ENCODE assay signal across 1 cellular context in the genomic region with DNA sequence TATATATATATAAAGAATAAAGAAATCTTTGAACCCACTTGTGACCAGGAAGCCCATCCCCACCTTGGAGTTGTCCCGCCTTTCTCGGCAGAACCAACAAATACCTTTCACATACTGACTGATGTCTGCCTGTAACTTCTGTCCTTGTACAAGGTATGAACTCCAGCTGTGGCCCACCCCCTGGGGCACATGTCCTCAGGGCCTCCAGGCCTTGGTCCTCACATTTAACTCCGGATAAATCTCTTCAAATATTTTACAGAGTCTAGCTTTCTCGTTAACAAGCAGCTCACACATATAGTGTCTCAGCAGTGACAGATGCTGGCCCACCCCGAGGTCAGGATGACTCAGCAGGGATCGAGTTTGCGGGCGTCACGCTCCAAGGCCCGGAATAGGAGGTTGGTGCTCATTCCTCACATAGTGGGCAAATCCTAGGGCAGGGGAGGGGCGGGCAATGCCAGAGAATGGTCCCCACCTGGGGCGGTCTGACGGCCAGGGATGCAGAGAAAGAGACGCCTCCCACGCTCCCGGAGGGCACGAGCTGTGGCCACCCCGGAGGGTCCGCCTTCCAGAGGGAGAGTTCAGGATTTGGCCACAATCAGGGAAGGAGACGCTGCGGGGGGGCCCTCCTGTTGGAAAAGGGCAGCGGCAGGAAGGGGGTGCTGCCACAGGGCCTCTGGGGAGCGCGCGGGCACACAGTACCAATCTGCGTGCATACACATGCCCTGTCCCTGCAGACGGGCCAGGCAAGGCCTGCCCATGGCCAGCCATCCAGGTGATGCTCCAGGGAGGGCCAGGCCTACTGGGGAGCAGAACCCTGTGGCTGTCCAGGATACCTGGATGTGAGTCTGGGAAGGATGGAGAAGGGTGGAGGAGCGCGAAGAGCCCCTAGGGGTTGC.
TF ChIP-seq lines count a peak whose summit lies in the region.

No MANE protein-coding gene starts in this region.

TF ChIP-seq in HepG2, 621 proteins besides CTCF, POLR2A, EP300 and RAD21 (continued from another document and continues in another):
- TF ChIP-seq, protein P1, sequence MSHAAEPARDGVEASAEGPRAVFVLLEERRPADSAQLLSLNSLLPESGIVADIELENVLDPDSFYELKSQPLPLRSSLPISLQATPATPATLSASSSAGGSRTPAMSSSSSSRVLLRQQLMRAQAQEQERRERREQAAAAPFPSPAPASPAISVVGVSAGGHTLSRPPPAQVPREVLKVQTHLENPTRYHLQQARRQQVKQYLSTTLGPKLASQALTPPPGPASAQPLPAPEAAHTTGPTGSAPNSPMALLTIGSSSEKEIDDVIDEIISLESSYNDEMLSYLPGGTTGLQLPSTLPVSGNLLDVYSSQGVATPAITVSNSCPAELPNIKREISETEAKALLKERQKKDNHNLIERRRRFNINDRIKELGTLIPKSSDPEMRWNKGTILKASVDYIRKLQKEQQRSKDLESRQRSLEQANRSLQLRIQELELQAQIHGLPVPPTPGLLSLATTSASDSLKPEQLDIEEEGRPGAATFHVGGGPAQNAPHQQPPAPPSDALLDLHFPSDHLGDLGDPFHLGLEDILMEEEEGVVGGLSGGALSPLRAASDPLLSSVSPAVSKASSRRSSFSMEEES (CRISPR knock-in tag; IDR thresholded peaks at IDR 0.05): peak; percentile 50; the same call in 1 of the 2 replicates
- TF ChIP-seq MYC (CRISPR knock-in tag; IDR thresholded peaks at IDR 0.05; ENCODE audit: borderline replicate concordance): peak; percentile 69; the same call in 1 of the 2 replicates
- peak; percentile 18; the same call in 1 of the 2 replicates for TF ChIP-seq ZNF770 (CRISPR knock-in tag; IDR thresholded peaks at IDR 0.05)
- peak; percentile 71 for TF ChIP-seq RXRB (CRISPR knock-in tag; IDR thresholded peaks at IDR 0.05; ENCODE audit: borderline replicate concordance)
- peak; percentile 50 for TF ChIP-seq ZNF687 (CRISPR knock-in tag; IDR thresholded peaks at IDR 0.05)
- TF ChIP-seq, protein P2, sequence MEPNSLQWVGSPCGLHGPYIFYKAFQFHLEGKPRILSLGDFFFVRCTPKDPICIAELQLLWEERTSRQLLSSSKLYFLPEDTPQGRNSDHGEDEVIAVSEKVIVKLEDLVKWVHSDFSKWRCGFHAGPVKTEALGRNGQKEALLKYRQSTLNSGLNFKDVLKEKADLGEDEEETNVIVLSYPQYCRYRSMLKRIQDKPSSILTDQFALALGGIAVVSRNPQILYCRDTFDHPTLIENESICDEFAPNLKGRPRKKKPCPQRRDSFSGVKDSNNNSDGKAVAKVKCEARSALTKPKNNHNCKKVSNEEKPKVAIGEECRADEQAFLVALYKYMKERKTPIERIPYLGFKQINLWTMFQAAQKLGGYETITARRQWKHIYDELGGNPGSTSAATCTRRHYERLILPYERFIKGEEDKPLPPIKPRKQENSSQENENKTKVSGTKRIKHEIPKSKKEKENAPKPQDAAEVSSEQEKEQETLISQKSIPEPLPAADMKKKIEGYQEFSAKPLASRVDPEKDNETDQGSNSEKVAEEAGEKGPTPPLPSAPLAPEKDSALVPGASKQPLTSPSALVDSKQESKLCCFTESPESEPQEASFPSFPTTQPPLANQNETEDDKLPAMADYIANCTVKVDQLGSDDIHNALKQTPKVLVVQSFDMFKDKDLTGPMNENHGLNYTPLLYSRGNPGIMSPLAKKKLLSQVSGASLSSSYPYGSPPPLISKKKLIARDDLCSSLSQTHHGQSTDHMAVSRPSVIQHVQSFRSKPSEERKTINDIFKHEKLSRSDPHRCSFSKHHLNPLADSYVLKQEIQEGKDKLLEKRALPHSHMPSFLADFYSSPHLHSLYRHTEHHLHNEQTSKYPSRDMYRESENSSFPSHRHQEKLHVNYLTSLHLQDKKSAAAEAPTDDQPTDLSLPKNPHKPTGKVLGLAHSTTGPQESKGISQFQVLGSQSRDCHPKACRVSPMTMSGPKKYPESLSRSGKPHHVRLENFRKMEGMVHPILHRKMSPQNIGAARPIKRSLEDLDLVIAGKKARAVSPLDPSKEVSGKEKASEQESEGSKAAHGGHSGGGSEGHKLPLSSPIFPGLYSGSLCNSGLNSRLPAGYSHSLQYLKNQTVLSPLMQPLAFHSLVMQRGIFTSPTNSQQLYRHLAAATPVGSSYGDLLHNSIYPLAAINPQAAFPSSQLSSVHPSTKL (CRISPR knock-in tag; IDR thresholded peaks at IDR 0.05): peak; percentile 83
- peak; percentile 65; the same call in 1 of the 2 replicates for TF ChIP-seq ZFY (CRISPR knock-in tag; IDR thresholded peaks at IDR 0.05)
- peak; percentile 67 for TF ChIP-seq MXD4 (CRISPR knock-in tag; IDR thresholded peaks at IDR 0.05)
- TF ChIP-seq ETS1 (CRISPR knock-in tag; IDR thresholded peaks at IDR 0.05): 0 out of 2 replicates have a peak, but pooled peaks have one; percentile 29
- TF ChIP-seq NR2F1 (CRISPR knock-in tag; IDR thresholded peaks at IDR 0.05): peak; percentile 76 to 78; a peak in 3 of 4 replicates
- TF ChIP-seq RBM22 (optimal IDR thresholded peaks at IDR 0.05; ENCODE audit: low read length): peak; percentile 30
- TF ChIP-seq ZFX (CRISPR knock-in tag; IDR thresholded peaks at IDR 0.05; ENCODE audit: low read depth): peak; percentile 65
- TF ChIP-seq ZNF766 (CRISPR knock-in tag; IDR thresholded peaks at IDR 0.05; ENCODE audit: borderline replicate concordance): 0 out of 2 replicates have a peak, but pooled peaks have one; percentile 66
- peak; percentile 93 for TF ChIP-seq NFE2 (CRISPR knock-in tag; IDR thresholded peaks at IDR 0.05)
- TF ChIP-seq KDM5B (CRISPR knock-in tag; IDR thresholded peaks at IDR 0.05; ENCODE audit: borderline replicate concordance): peak; percentile 70
- peak; percentile 79 for TF ChIP-seq NRL (CRISPR knock-in tag; IDR thresholded peaks at IDR 0.05; ENCODE audit: borderline replicate concordance)
- peak; percentile 28; the same call in 1 of the 2 replicates for TF ChIP-seq PRDM15 (CRISPR knock-in tag; IDR thresholded peaks at IDR 0.05)
- peak; percentile 66; the same call in 1 of the 2 replicates for TF ChIP-seq HOXA5 (CRISPR knock-in tag; IDR thresholded peaks at IDR 0.05)
- TF ChIP-seq, protein P3, sequence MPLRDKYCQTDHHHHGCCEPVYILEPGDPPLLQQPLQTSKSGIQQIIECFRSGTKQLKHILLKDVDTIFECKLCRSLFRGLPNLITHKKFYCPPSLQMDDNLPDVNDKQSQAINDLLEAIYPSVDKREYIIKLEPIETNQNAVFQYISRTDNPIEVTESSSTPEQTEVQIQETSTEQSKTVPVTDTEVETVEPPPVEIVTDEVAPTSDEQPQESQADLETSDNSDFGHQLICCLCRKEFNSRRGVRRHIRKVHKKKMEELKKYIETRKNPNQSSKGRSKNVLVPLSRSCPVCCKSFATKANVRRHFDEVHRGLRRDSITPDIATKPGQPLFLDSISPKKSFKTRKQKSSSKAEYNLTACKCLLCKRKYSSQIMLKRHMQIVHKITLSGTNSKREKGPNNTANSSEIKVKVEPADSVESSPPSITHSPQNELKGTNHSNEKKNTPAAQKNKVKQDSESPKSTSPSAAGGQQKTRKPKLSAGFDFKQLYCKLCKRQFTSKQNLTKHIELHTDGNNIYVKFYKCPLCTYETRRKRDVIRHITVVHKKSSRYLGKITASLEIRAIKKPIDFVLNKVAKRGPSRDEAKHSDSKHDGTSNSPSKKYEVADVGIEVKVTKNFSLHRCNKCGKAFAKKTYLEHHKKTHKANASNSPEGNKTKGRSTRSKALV (CRISPR knock-in tag; IDR thresholded peaks at IDR 0.05): 0 out of 2 replicates have a peak, but pooled peaks have one; percentile 48
- TF ChIP-seq ZNF274 (CRISPR knock-in tag; IDR thresholded peaks at IDR 0.05): peak; percentile 34
- TF ChIP-seq MAX (IDR thresholded peaks at IDR 0.05): peak; percentile 40; the same call in 1 of the 2 replicates
- peak; percentile 67; the same call in 1 of the 2 replicates for TF ChIP-seq ZNF567 (CRISPR knock-in tag; IDR thresholded peaks at IDR 0.05; ENCODE audit: borderline replicate concordance)
- peak; percentile 56; the same call in 1 of the 2 replicates for TF ChIP-seq POGZ (CRISPR knock-in tag; IDR thresholded peaks at IDR 0.05)
- TF ChIP-seq ZNF333 (CRISPR knock-in tag; IDR thresholded peaks at IDR 0.05; ENCODE audit: borderline replicate concordance): peak; percentile 58; the same call in 1 of the 2 replicates
- TF ChIP-seq SOX5 (CRISPR knock-in tag; IDR thresholded peaks at IDR 0.05; ENCODE audit: borderline replicate concordance): peak; percentile 66; the same call in 1 of the 2 replicates
- peak; percentile 78 for TF ChIP-seq PPARG (CRISPR knock-in tag; conservative IDR thresholded peaks at IDR 0.05)
- peak; percentile 73 for TF ChIP-seq RBFOX2 (IDR thresholded peaks at IDR 0.05; ENCODE audit: low read depth, low read length)
- peak; percentile 64; the same call in 1 of the 2 replicates for TF ChIP-seq ZNF547 (CRISPR knock-in tag; IDR thresholded peaks at IDR 0.05)
- TF ChIP-seq NFKB2 (CRISPR knock-in tag; IDR thresholded peaks at IDR 0.05; ENCODE audit: borderline replicate concordance): peak; percentile 72; the same call in 1 of the 2 replicates
- peak; percentile 73 for TF ChIP-seq SP5 (CRISPR knock-in tag; IDR thresholded peaks at IDR 0.05; ENCODE audit: borderline replicate concordance, low read depth)
- TF ChIP-seq MED13 (CRISPR knock-in tag; IDR thresholded peaks at IDR 0.05): peak; percentile 87
- TF ChIP-seq ZNF773 (CRISPR knock-in tag; IDR thresholded peaks at IDR 0.05; ENCODE audit: borderline replicate concordance): 0 out of 2 replicates have a peak, but pooled peaks have one; percentile 21
- 0 out of 2 replicates have a peak, but pooled peaks have one; percentile 41 for TF ChIP-seq DR1 (CRISPR knock-in tag; IDR thresholded peaks at IDR 0.05)
